In genomic region chr4:182806259-182807252, GRCh38 we compare ENCODE assay signal across 8 cellular contexts.
DNase-seq lines count a peak whose midpoint lies in the region; ATAC-seq and TF ChIP-seq lines count a peak whose summit lies in the region.

No MANE protein-coding gene starts in this region.

- peak overlapping the region; percentile 64 for H3K4me3 ChIP-seq in thoracic aorta

- no peaks in the 10 kb centered on the region for H3K4me1 ChIP-seq in thoracic aorta (ENCODE audit: control insufficient read depth in 1 of 2, low read depth in 2 of 2)

- peaks cover 20% of the 10 kb centered on the region for H3K27me3 Mint-ChIP-seq in activated naive CD4-positive, alpha-beta T cell treated with anti-CD3 and anti-CD28 coated beads, Interleukin-2, amount 10 ng/mL, durations not matched to agents 7 days and 5 days

- H3K4me3 Mint-ChIP-seq in activated naive CD4-positive, alpha-beta T cell treated with anti-CD3 and anti-CD28 coated beads, Interleukin-2, amount 10 ng/mL, durations not matched to agents 7 days and 5 days: peak overlapping the region; percentile 66

- TF ChIP-seq CTCF in omental fat pad (IDR thresholded peaks at IDR 0.05) (peak in 1 of 3 donors; percentile 66), thoracic aorta (IDR thresholded peaks at IDR 0.05) (peak; percentile 70)

- no peak overlapping the region for H3K27ac ChIP-seq in thoracic aorta

- no peaks in the 10 kb centered on the region for H3K36me3 Mint-ChIP-seq in activated naive CD4-positive, alpha-beta T cell treated with anti-CD3 and anti-CD28 coated beads, Interleukin-2, amount 10 ng/mL, durations not matched to agents 7 days and 5 days

- H3K27ac Mint-ChIP-seq in activated naive CD4-positive, alpha-beta T cell treated with anti-CD3 and anti-CD28 coated beads, Interleukin-2, amount 10 ng/mL, durations not matched to agents 7 days and 5 days: no peak overlapping the region

- no peaks in the 10 kb centered on the region for H3K36me3 ChIP-seq in thoracic aorta

- CTCF ChIA-PET in activated naive CD4-positive, alpha-beta T cell treated with anti-CD3 and anti-CD28 coated beads, Interleukin-2, amount 10 ng/mL, durations not matched to agents 7 days and 5 days (lab: Charles Lee): interaction anchor here (1.6 kb wide), 1 partner anchor 119 kb away, joined by 4 read pairs; no protein-coding TSS in a partner anchor

- ATAC-seq in GM19468 (IDR thresholded peaks at IDR 0.05; ENCODE audit: extremely low read depth, unreplicated experiment) (peak; percentile 53), HG03575 (IDR thresholded peaks at IDR 0.05; ENCODE audit: extremely low read depth, insufficient number of reproducible peaks, low FRiP score, unreplicated experiment) (peak; percentile 31), omental fat pad (ENCODE audit: low FRiP score) (peak; percentile 77), thoracic aorta (ENCODE audit: insufficient number of reproducible peaks, low FRiP score, low read depth) (peak; percentile 63)

- peak; percentile 85 for DNase-seq in DMS 273 (lab: John Stamatoyannopoulos, UW; ENCODE audit: unreplicated experiment)
- DNase-seq in SHP77 treated with DMSO at 0.1 percent for 48 hours (lab: John Stamatoyannopoulos, UW): peak; percentile 31
- peak; percentile 76 for DNase-seq in activated naive CD4-positive, alpha-beta T cell treated with anti-CD3 and anti-CD28 coated beads, Interleukin-2, amount 10 ng/mL, durations not matched to agents 7 days and 5 days
- DNase-seq in glomerular visceral epithelial cell (ENCODE audit: extremely low spot score): peak; percentile 59
- DNase-seq in omental fat pad (ENCODE audit: low spot score): peak; percentile 55
- DNase-seq in thoracic aorta (ENCODE audit: low spot score): no peak

- H3K27me3 ChIP-seq in thoracic aorta (replicated peaks; ENCODE audit: insufficient read depth): no peaks in the 10 kb centered on the region

- peaks cover 16% of the 10 kb centered on the region for H3K9me3 Mint-ChIP-seq in activated naive CD4-positive, alpha-beta T cell treated with anti-CD3 and anti-CD28 coated beads, Interleukin-2, amount 10 ng/mL, durations not matched to agents 7 days and 5 days

- H3K4me1 Mint-ChIP-seq in activated naive CD4-positive, alpha-beta T cell treated with anti-CD3 and anti-CD28 coated beads, Interleukin-2, amount 10 ng/mL, durations not matched to agents 7 days and 5 days: peaks cover 15% of the 10 kb centered on the region

- H3K9me3 ChIP-seq in thoracic aorta: no peaks in the 10 kb centered on the region
